In genomic region chr6:48535569-48535968, GRCh38 we compare ENCODE assay signal across 13 cellular contexts.
DNase-seq lines count a peak whose midpoint lies in the region; ATAC-seq, FAIRE-seq and TF ChIP-seq lines count a peak whose summit lies in the region.
"Had no signal": no experiment of that assay in that cellular context is flagged by ENCODE, and none has a peak within 500 bp of the region (broad histone marks: within the 10 kb centered on the region; RNA-seq: fewer than 3 reads in every experiment).

No MANE protein-coding gene starts in this region.

- DNase-seq in A172 (ENCODE audit: low spot score), result peak; percentile 86
- DNase-seq in HS-5 (ENCODE audit: low read depth), result peak; percentile 57
- DNase-seq in RWPE2 (ENCODE audit: low spot score), result no peak
- peak; percentile 6 for DNase-seq in fibroblast of the conjunctiva (ENCODE audit: low read depth)
- DNase-seq in globus pallidus (ENCODE audit: low spot score), result no peak
- DNase-seq in GM19239 (ENCODE audit: insufficient read length, low spot score), result no peak
- DNase-seq in stimulated activated naive B cell treated with anti-CD40 and anti-IgM and Interleukin-4, amounts not matched to agents 10 μg/mL and 1 μg/mL and 100 μg/mL, for 72 hours, result no peak
- DNase-seq: activated effector memory CD4-positive, alpha-beta T cell treated with Interleukin-2 at 50 U/mL for 16 hours; dermis blood vessel endothelial cell; NCI-H1436; Peyer's patch; stimulated activated CD4-positive, alpha-beta T cell treated with anti-CD3 and anti-CD28 coated beads, Interleukin-1b, Interleukin-23, amount 100 ng/mL, for 48 hours had no signal

- no peaks in the 10 kb centered on the region for H3K36me3 ChIP-seq in RWPE2 (ENCODE audit: low read depth)
- H3K36me3 ChIP-seq: Peyer's patch had no signal

- H3K9me3 Mint-ChIP-seq in stimulated activated naive B cell treated with anti-CD40 and anti-IgM and Interleukin-4, amounts not matched to agents 10 μg/mL and 1 μg/mL and 100 μg/mL, for 72 hours, result peaks cover 0 to 2% of the 10 kb centered on the region in 2 donors

- no peak overlapping the region for H3K4me3 Mint-ChIP-seq in stimulated activated naive B cell treated with anti-CD40 and anti-IgM and Interleukin-4, amounts not matched to agents 10 μg/mL and 1 μg/mL and 100 μg/mL, for 72 hours

- H3K27me3 ChIP-seq in RWPE2 (ENCODE audit: insufficient read depth, poor library complexity, severe bottlenecking), result no peaks in the 10 kb centered on the region
- H3K27me3 ChIP-seq: Peyer's patch had no signal

- H3K27ac Mint-ChIP-seq in stimulated activated naive B cell treated with anti-CD40 and anti-IgM and Interleukin-4, amounts not matched to agents 10 μg/mL and 1 μg/mL and 100 μg/mL, for 72 hours, result no peak overlapping the region

- peaks cover 7% of the 10 kb centered on the region for H3K4me1 ChIP-seq in RWPE2 (ENCODE audit: insufficient read depth, poor library complexity, severe bottlenecking)
- H3K4me1 ChIP-seq: Peyer's patch had no signal

- no peak overlapping the region for H3K4me3 ChIP-seq in RWPE2 (ENCODE audit: severe bottlenecking)
- H3K4me3 ChIP-seq: Peyer's patch had no signal

- no peaks in the 10 kb centered on the region for H3K36me3 Mint-ChIP-seq in stimulated activated naive B cell treated with anti-CD40 and anti-IgM and Interleukin-4, amounts not matched to agents 10 μg/mL and 1 μg/mL and 100 μg/mL, for 72 hours

- no peak overlapping the region for H3K27ac ChIP-seq in RWPE2 (ENCODE audit: poor library complexity, severe bottlenecking)
- H3K27ac ChIP-seq: Peyer's patch had no signal

- no peaks in the 10 kb centered on the region for H3K4me1 Mint-ChIP-seq in stimulated activated naive B cell treated with anti-CD40 and anti-IgM and Interleukin-4, amounts not matched to agents 10 μg/mL and 1 μg/mL and 100 μg/mL, for 72 hours

- H3K9me3 ChIP-seq in RWPE2 (ENCODE audit: severe bottlenecking), result no peaks in the 10 kb centered on the region
- H3K9me3 ChIP-seq: Peyer's patch had no signal

- no peak for TF ChIP-seq CTCF in RWPE2 (IDR thresholded peaks at IDR 0.05; ENCODE audit: poor library complexity, severe bottlenecking)

- H3K27me3 Mint-ChIP-seq in stimulated activated naive B cell treated with anti-CD40 and anti-IgM and Interleukin-4, amounts not matched to agents 10 μg/mL and 1 μg/mL and 100 μg/mL, for 72 hours, result no peaks in the 10 kb centered on the region

- FAIRE-seq in GM19239 (lab: Jason Lieb, UNC), result no peak

- ATAC-seq in RWPE2 (ENCODE audit: low read depth) (peak; percentile 78), GM21447 (IDR thresholded peaks at IDR 0.05; ENCODE audit: unreplicated experiment) (no peak)
- no peak for ATAC-seq in stimulated activated naive B cell treated with anti-CD40 and anti-IgM and Interleukin-4, amounts not matched to agents 10 μg/mL and 1 μg/mL and 100 μg/mL, for 72 hours (replicated peaks)

Comparison
In these comparisons a context has a peak if more than half of its experiments do, and no peak if none do; other contexts are left out.
1. DNase-seq: peak in A172 (single experiment), HS-5 (single experiment) and fibroblast of the conjunctiva (single experiment); none in RWPE2 (single experiment), globus pallidus (single experiment), GM19239 (single experiment) and stimulated activated naive B cell treated with anti-CD40 and anti-IgM and Interleukin-4, amounts not matched to agents 10 μg/mL and 1 μg/mL and 100 μg/mL, for 72 hours (single experiment).